Comparison of ENCODE assay signal across 25 cellular contexts in genomic region chr9:105360344-105360743, GRCh38.
DNase-seq lines count a peak whose midpoint lies in the region; ATAC-seq, FAIRE-seq and TF ChIP-seq lines count a peak whose summit lies in the region.
"Had no signal": no experiment of that assay in that cellular context is flagged by ENCODE, and none has a peak within 500 bp of the region (broad histone marks: within the 10 kb centered on the region; RNA-seq: fewer than 3 reads in every experiment).

No MANE protein-coding gene starts in this region.

- in situ Hi-C loops in HepG2 (cut with HindIII; ENCODE audit: extremely low pct_ligation_motif_present, low pct_unique_long_range_greater_than_20kb), result no loop called here

- H4K20me1 ChIP-seq in PC-3 (ENCODE audit: low read length), result no peaks in the 10 kb centered on the region
- 0 out of 2 replicates have a peak, but pooled peaks cover 2% of the 10 kb centered on the region for H4K20me1 ChIP-seq in HepG2 (ENCODE audit: insufficient read depth, low read length)

- no peak overlapping the region for H3K4me3 Mint-ChIP-seq in activated CD4-positive, alpha-beta T cell treated with anti-CD3 and anti-CD28 coated beads for 36 hours
- H3K4me3 Mint-ChIP-seq in glutamatergic neuron (ENCODE audit: unreplicated experiment), result no peak overlapping the region
- H3K4me3 Mint-ChIP-seq: activated naive CD4-positive, alpha-beta T cell treated with anti-CD3 and anti-CD28 coated beads for 36 hours; natural killer cell; T-cell had no signal

- 88% methylated on average over 1 of the region's 1 CpG for WGBS in HepG2 (ENCODE audit: low lambda C conversion rate)
- WGBS in testis, 2 donors, result 71 to 84% methylated on average over 1 of the region's 1 CpG

- no peak for DNase-seq in activated CD4-positive, alpha-beta T cell treated with anti-CD3 and anti-CD28 coated beads for 36 hours
- no peak for DNase-seq in activated CD4-positive, alpha-beta T cell treated with anti-CD3 and anti-CD28 coated beads for 1 hour
- DNase-seq in PC-3 (no peak), cerebellar cortex (ENCODE audit: low spot score) (peak; percentile 15), HepG2 (ENCODE audit: low spot score) (no peak), HCEC 1CT (no peak), glutamatergic neuron (no peak), testis (no peak)
- DNase-seq: 8988T; activated CD4-positive, alpha-beta T cell treated with anti-CD3 and anti-CD28 coated beads, Interleukin-2, amount 50 U/mL, for 1 hour; BE2C; Calu3; left cardiac atrium; mesenchymal stem cell; natural killer cell; NCI-H1930; posterior cingulate gyrus; SHP77; stimulated activated CD4-positive, alpha-beta T cell treated with anti-CD3 and anti-CD28 coated beads, Interleukin-4, amount 100 ng/mL, for 4 hours; T-cell had no signal

- H3K27me3 Mint-ChIP-seq in activated CD4-positive, alpha-beta T cell treated with anti-CD3 and anti-CD28 coated beads for 36 hours, result no peaks in the 10 kb centered on the region
- no peaks in the 10 kb centered on the region for H3K27me3 Mint-ChIP-seq in glutamatergic neuron (ENCODE audit: unreplicated experiment)
- H3K27me3 Mint-ChIP-seq: T-cell had no signal

- H3K9me3 ChIP-seq in PC-3 (ENCODE audit: low read length) (no peaks in the 10 kb centered on the region), HepG2 (ENCODE audit: low read length) (no peaks in the 10 kb centered on the region), testis (no peaks in the 10 kb centered on the region)
- H3K9me3 ChIP-seq: BE2C had no signal

- no peak overlapping the region for H3K27ac Mint-ChIP-seq in activated CD4-positive, alpha-beta T cell treated with anti-CD3 and anti-CD28 coated beads for 36 hours
- no peak overlapping the region for H3K27ac Mint-ChIP-seq in glutamatergic neuron (ENCODE audit: unreplicated experiment)
- H3K27ac Mint-ChIP-seq: activated naive CD4-positive, alpha-beta T cell treated with anti-CD3 and anti-CD28 coated beads for 36 hours; T-cell had no signal

- H3K4me1 ChIP-seq in PC-3 (ENCODE audit: insufficient read depth, low read length) (no peaks in the 10 kb centered on the region), HepG2 (ENCODE audit: insufficient read depth, low read length) (no peaks in the 10 kb centered on the region), testis (no peaks in the 10 kb centered on the region)
- H3K4me1 ChIP-seq: BE2C had no signal

- H3F3A ChIP-seq in PC-3 (ENCODE audit: low read length, unreplicated experiment), result no peaks in the 10 kb centered on the region

- H2AFZ ChIP-seq in PC-3 (ENCODE audit: low read length) (no peak overlapping the region), HepG2 (ENCODE audit: low read length) (no peak overlapping the region)

- intact Hi-C loops in activated CD4-positive, alpha-beta T cell treated with anti-CD3 and anti-CD28 coated beads for 36 hours (cut with DNase I, micrococcal nuclease), result loop anchor here (1.0 to 5.0 kb wide), 4 partner anchors 20 to 116 kb away; partner anchors contain the start of gene SLC44A1 (in 1 of the 2)
- intact Hi-C loops in PC-3 (cut with micrococcal nuclease) (no loop called here), HepG2 (cut with micrococcal nuclease; ENCODE audit: unreplicated experiment) (no loop called here), testis (cut with DNase I; ENCODE audit: low total_unique reads) (no loop called here)

- CTCF ChIA-PET in activated CD4-positive, alpha-beta T cell treated with anti-CD3 and anti-CD28 coated beads for 36 hours (lab: Charles Lee), result interaction anchor here (0.9 to 1.9 kb wide), 4 partner anchors 10 to 52 kb away, joined by 3 to 5 read pairs (median 3); no protein-coding TSS in a partner anchor
- CTCF ChIA-PET in PC-3 (lab: Charles Lee), result no interaction called here
- CTCF ChIA-PET in HepG2 (lab: Yijun Ruan, JAX; ENCODE audit: low intra/inter-chr PET ratio, low total read pairs), result interaction anchor here (0.9 kb wide), 1 partner anchor 201 kb away, joined by 3 read pairs; no protein-coding TSS in a partner anchor

- TF ChIP-seq RAD21 in HepG2 (CRISPR knock-in tag; IDR thresholded peaks at IDR 0.05), result no peak

- H3K9me2 ChIP-seq in PC-3 (replicated peaks; ENCODE audit: low read length), result no peaks in the 10 kb centered on the region

- H3K36me3 ChIP-seq in PC-3 (ENCODE audit: low read depth, low read length) (no peaks in the 10 kb centered on the region), HepG2 (replicated peaks in 1 of 2; ENCODE audit: control insufficient read depth in 1 of 2, insufficient read depth in 2 of 2, low read length in 2 of 2) (peaks cover 8 to 38% of the 10 kb centered on the region in 2 experiments), testis (ENCODE audit: low read depth, missing control alignments) (no peaks in the 10 kb centered on the region)
- H3K36me3 ChIP-seq: BE2C had no signal

- H3K27me3 ChIP-seq in PC-3 (ENCODE audit: low read length) (no peaks in the 10 kb centered on the region), HepG2 (ENCODE audit: control insufficient read depth in 1 of 2, insufficient read depth in 2 of 2, low read length in 2 of 2) (no peaks in the 10 kb centered on the region), testis (no peaks in the 10 kb centered on the region)
- H3K27me3 ChIP-seq: BE2C had no signal

- H3K79me2 ChIP-seq in PC-3 (ENCODE audit: low read length) (no peaks in the 10 kb centered on the region), HepG2 (ENCODE audit: insufficient read depth, low read length) (no peaks in the 10 kb centered on the region)

- TF ChIP-seq CTCF in PC-3 (conservative IDR thresholded peaks at IDR 0.05; ENCODE audit: low read depth, low read length) (0 out of 2 replicates have a peak, but pooled peaks have one; percentile 8), HepG2 (CRISPR knock-in tag; IDR thresholded peaks at IDR 0.05) (peak; percentile 22; the same call in 1 of the 2 replicates), glutamatergic neuron (IDR thresholded peaks at IDR 0.05; ENCODE audit: partially characterized antibody, unreplicated experiment) (no peak), testis (IDR thresholded peaks at IDR 0.05) (no peak)

- no peak for FAIRE-seq in HepG2 (lab: Jason Lieb, UNC)
- FAIRE-seq: endothelial cell of umbilical vein had no signal

- no peak overlapping the region for H3K27ac ChIP-seq in PC-3 (ENCODE audit: low read length)
- H3K27ac ChIP-seq in HepG2 (ENCODE audit: extremely low read length, insufficient read depth, low read length), result no peak overlapping the region
- no peak overlapping the region for H3K27ac ChIP-seq in testis
- H3K27ac ChIP-seq: coronary artery, HL-60, skin epidermis had no signal

- H3K9ac ChIP-seq in PC-3 (ENCODE audit: low read length), result no peak overlapping the region
- H3K9ac ChIP-seq in HepG2 (ENCODE audit: insufficient read depth, low read depth, low read length), result no peak overlapping the region

- BruUV-seq in PC-3 (replicated peaks; lab: Mats Ljungman, UMichigan) (no TSS peak), HepG2 (replicated peaks; lab: Mats Ljungman, UMichigan) (no TSS peak)

- no peak overlapping the region for H3K4me3 ChIP-seq in PC-3 (ENCODE audit: low read length)
- H3K4me3 ChIP-seq in HepG2 (replicated peaks in 1 of 3; ENCODE audit: insufficient read depth in 1 of 3, low read depth in 2 of 3, low read length in 3 of 3), result no peak overlapping the region
- H3K4me3 ChIP-seq in testis, result no peak overlapping the region
- H3K4me3 ChIP-seq: coronary artery, skin epidermis had no signal

- peak; percentile 20 for ATAC-seq in activated CD4-positive, alpha-beta T cell treated with anti-CD3 and anti-CD28 coated beads for 36 hours
- ATAC-seq in PC-3 (no peak), HepG2 (peak; percentile 48; the same call in 2 of the 3 replicates)
- ATAC-seq: left cardiac atrium, T-cell had no signal

- TF ChIP-seq EP300 in HepG2 (IDR thresholded peaks at IDR 0.05; ENCODE audit: low read depth in 2 of 2, low read length in 2 of 2), result no peak
- TF ChIP-seq EP300 in HepG2 (CRISPR knock-in tag; IDR thresholded peaks at IDR 0.05; ENCODE audit: borderline replicate concordance), result no peak

- H3K36me3 Mint-ChIP-seq in activated CD4-positive, alpha-beta T cell treated with anti-CD3 and anti-CD28 coated beads for 36 hours (ENCODE audit: low read depth), result peaks cover 15% of the 10 kb centered on the region
- H3K36me3 Mint-ChIP-seq in glutamatergic neuron (ENCODE audit: unreplicated experiment), result no peaks in the 10 kb centered on the region
- H3K36me3 Mint-ChIP-seq: natural killer cell had no signal

- H3K4me2 ChIP-seq in PC-3 (ENCODE audit: low read length), result no peak overlapping the region
- no peak overlapping the region for H3K4me2 ChIP-seq in HepG2 (ENCODE audit: low read depth, low read length)

- no peaks in the 10 kb centered on the region for H3K9me3 Mint-ChIP-seq in activated CD4-positive, alpha-beta T cell treated with anti-CD3 and anti-CD28 coated beads for 36 hours (ENCODE audit: low read depth)
- H3K9me3 Mint-ChIP-seq in glutamatergic neuron (ENCODE audit: unreplicated experiment), result no peaks in the 10 kb centered on the region
- H3K9me3 Mint-ChIP-seq: activated naive CD4-positive, alpha-beta T cell treated with anti-CD3 and anti-CD28 coated beads for 36 hours; natural killer cell; T-cell had no signal

- POLR2A ChIA-PET in activated CD4-positive, alpha-beta T cell treated with anti-CD3 and anti-CD28 coated beads for 36 hours (lab: Charles Lee), result interaction anchor here (0.6 kb wide), 1 partner anchor 45 kb away, joined by 3 read pairs; no protein-coding TSS in a partner anchor
- POLR2A ChIA-PET in PC-3 (lab: Charles Lee; ENCODE audit: unreplicated experiment), result no interaction called here
- POLR2A ChIA-PET in HepG2 (lab: Yijun Ruan, JAX), result interaction anchor here (1.0 kb wide), 1 partner anchor 115 kb away, joined by 4 read pairs; no protein-coding TSS in a partner anchor

- H3K4me1 Mint-ChIP-seq in activated CD4-positive, alpha-beta T cell treated with anti-CD3 and anti-CD28 coated beads for 36 hours, result peaks cover 17% of the 10 kb centered on the region
- H3K4me1 Mint-ChIP-seq in glutamatergic neuron (ENCODE audit: low read depth, unreplicated experiment), result no peaks in the 10 kb centered on the region

- TF ChIP-seq POLR2A in HepG2 (IDR thresholded peaks at IDR 0.05; ENCODE audit: insufficient read depth in 1 of 2, low read depth in 2 of 2, low read length in 2 of 2) (no peak), testis (IDR thresholded peaks at IDR 0.05) (no peak)

TF ChIP-seq in HepG2, 621 proteins besides CTCF, POLR2A, EP300 and RAD21:
- TF ChIP-seq ZKSCAN8 (CRISPR knock-in tag; IDR thresholded peaks at IDR 0.05; ENCODE audit: borderline replicate concordance) (no peak), MAFF (IDR thresholded peaks at IDR 0.05; ENCODE audit: low read depth, low read length) (0 out of 2 replicates have a peak, but pooled peaks have one; percentile 8), STAG1 (CRISPR knock-in tag; IDR thresholded peaks at IDR 0.05) (peak; percentile 33; the same call in 1 of the 2 replicates)

Comparison
In these comparisons a context has a peak if more than half of its experiments do, and no peak if none do; other contexts are left out.
1. CTCF ChIP-seq: peak in PC-3 (single experiment) and HepG2 (single experiment); none in glutamatergic neuron (single experiment) and testis (0 of 3).
2. intact Hi-C loops: an anchor here in activated CD4-positive, alpha-beta T cell treated with anti-CD3 and anti-CD28 coated beads for 36 hours (1.0 to 5.0 kb wide); none called in PC-3, HepG2 and testis.